Comparison of ENCODE assay signal across 19 cellular contexts in the genomic region with DNA sequence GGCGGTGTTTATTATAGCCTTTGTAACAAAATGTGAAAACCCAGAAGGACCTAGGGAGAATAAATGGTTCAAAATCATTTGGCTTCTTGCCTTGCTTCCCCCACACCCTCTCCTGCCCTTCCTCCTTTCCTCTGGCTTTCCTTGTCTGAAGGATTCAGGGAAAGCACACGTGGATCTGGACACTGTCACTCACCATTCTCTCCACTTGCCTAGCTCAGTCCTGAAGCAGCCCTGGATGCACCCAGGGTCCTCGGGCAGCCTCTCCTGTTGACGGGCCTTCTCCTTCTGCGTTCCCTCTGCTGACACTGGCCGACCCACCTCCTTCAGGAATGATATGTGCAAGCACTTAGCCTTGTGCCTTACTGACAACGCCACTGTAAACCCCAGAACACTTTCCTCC.
"Had no signal": no experiment of that assay in that cellular context is flagged by ENCODE, and none has a peak within 500 bp of the region (broad histone marks: within the 10 kb centered on the region; RNA-seq: fewer than 3 reads in every experiment).

No MANE protein-coding gene starts in this region.

- H3K4me1 Mint-ChIP-seq: activated CD4-positive, alpha-beta T cell treated with anti-CD3 and anti-CD28 coated beads, Interleukin-2, amount 10 ng/mL, durations not matched to agents 24 days and 14 days; immature natural killer cell; memory B cell; naive B cell; stimulated activated memory B cell treated with anti-CD40 and anti-IgM and Interleukin-4, amounts not matched to agents 10 μg/mL and 1 μg/mL and 100 μg/mL, for 72 hours had no signal

- H3K4me3 Mint-ChIP-seq: activated CD4-positive, alpha-beta T cell treated with anti-CD3 and anti-CD28 coated beads, Interleukin-2, amount 10 ng/mL, durations not matched to agents 24 days and 14 days; activated CD8-positive, alpha-beta T cell treated with anti-CD3 and anti-CD28 coated beads for 36 hours; immature natural killer cell; memory B cell; neural crest cell; stimulated activated memory B cell treated with anti-CD40 and anti-IgM and Interleukin-4, amounts not matched to agents 10 μg/mL and 1 μg/mL and 100 μg/mL, for 72 hours; T-helper 2 cell treated with Interferon-gamma antibody and Interleukin-4, amounts not matched to agents 5 μg/mL and 100 μg/mL, for 36 hours had no signal

- H3K9me3 ChIP-seq: gastroesophageal sphincter, heart right ventricle, thyroid gland had no signal

- H3K27ac ChIP-seq: gastroesophageal sphincter had no signal

- H3K4me2 ChIP-seq: smooth muscle cell had no signal

- H3K4me3 ChIP-seq: gastroesophageal sphincter, heart right ventricle, smooth muscle cell, thyroid gland had no signal

- H3K27ac Mint-ChIP-seq: activated CD4-positive, alpha-beta T cell treated with anti-CD3 and anti-CD28 coated beads, Interleukin-2, amount 10 ng/mL, durations not matched to agents 24 days and 14 days; activated CD8-positive, alpha-beta T cell treated with anti-CD3 and anti-CD28 coated beads for 36 hours; memory B cell; naive B cell; stimulated activated memory B cell treated with anti-CD40 and anti-IgM and Interleukin-4, amounts not matched to agents 10 μg/mL and 1 μg/mL and 100 μg/mL, for 72 hours; T-helper 2 cell treated with Interferon-gamma antibody and Interleukin-4, amounts not matched to agents 5 μg/mL and 100 μg/mL, for 36 hours had no signal

- H3K36me3 ChIP-seq: gastroesophageal sphincter, heart right ventricle, thyroid gland had no signal

- ATAC-seq: gastroesophageal sphincter; sciatic nerve; stimulated activated memory B cell treated with anti-CD40 and anti-IgM and Interleukin-4, amounts not matched to agents 10 μg/mL and 1 μg/mL and 100 μg/mL, for 72 hours had no signal

- H3K36me3 Mint-ChIP-seq: memory B cell; naive B cell; stimulated activated memory B cell treated with anti-CD40 and anti-IgM and Interleukin-4, amounts not matched to agents 10 μg/mL and 1 μg/mL and 100 μg/mL, for 72 hours had no signal

- H3K27me3 Mint-ChIP-seq: activated CD4-positive, alpha-beta T cell treated with anti-CD3 and anti-CD28 coated beads, Interleukin-2, amount 10 ng/mL, durations not matched to agents 24 days and 14 days; activated CD8-positive, alpha-beta T cell treated with anti-CD3 and anti-CD28 coated beads for 36 hours; memory B cell; naive B cell; stimulated activated memory B cell treated with anti-CD40 and anti-IgM and Interleukin-4, amounts not matched to agents 10 μg/mL and 1 μg/mL and 100 μg/mL, for 72 hours had no signal

- H3K9me3 Mint-ChIP-seq: activated CD4-positive, alpha-beta T cell treated with anti-CD3 and anti-CD28 coated beads, Interleukin-2, amount 10 ng/mL, durations not matched to agents 24 days and 14 days; activated CD8-positive, alpha-beta T cell treated with anti-CD3 and anti-CD28 coated beads for 36 hours; immature natural killer cell; memory B cell; naive B cell; neural crest cell; stimulated activated memory B cell treated with anti-CD40 and anti-IgM and Interleukin-4, amounts not matched to agents 10 μg/mL and 1 μg/mL and 100 μg/mL, for 72 hours; T-helper 2 cell treated with Interferon-gamma antibody and Interleukin-4, amounts not matched to agents 5 μg/mL and 100 μg/mL, for 36 hours had no signal

- H3K27me3 ChIP-seq: gastroesophageal sphincter, heart right ventricle, thyroid gland had no signal

- DNase-seq: activated CD4-positive, alpha-beta T cell treated with anti-CD3 and anti-CD28 coated beads, Interleukin-2, amount 10 ng/mL, durations not matched to agents 24 days and 14 days; activated effector memory CD4-positive, alpha-beta T cell treated with Interleukin-2 at 50 U/mL for 16 hours; activated naive CD4-positive, alpha-beta T cell treated with anti-CD3 and anti-CD28 coated beads, Interleukin-2, amount 50 U/mL, for 16 hours; activated T-cell treated with anti-CD3 and anti-CD28 coated beads, Interleukin-2, amount 50 U/mL, for 1 hour; caudate nucleus; heart right ventricle; immature natural killer cell; kidney glomerular epithelial cell; naive B cell; stimulated activated CD4-positive, alpha-beta T cell treated with anti-CD3 and anti-CD28 coated beads, Interleukin-4, amount 100 ng/mL, for 24 hours; thyroid gland had no signal
